ENCODE assay signal across 1 cellular context in genomic region chr16:25066747-25067631, GRCh38.
TF ChIP-seq lines count a peak whose summit lies in the region.

No MANE protein-coding gene starts in this region.

TF ChIP-seq in K562, 482 proteins besides CTCF, POLR2A, EP300 and RAD21 (continued from another document and continues in another):
- TF ChIP-seq ZBTB40 (IDR thresholded peaks at IDR 0.05), result peak; percentile 33; the same call in 1 of the 2 replicates
- no peak for TF ChIP-seq ZBTB40 (CRISPR knock-in tag; IDR thresholded peaks at IDR 0.05)
- peak; percentile 54; the same call in 1 of the 2 replicates for TF ChIP-seq PML (IDR thresholded peaks at IDR 0.05; ENCODE audit: low read length)
- TF ChIP-seq E2F6 (IDR thresholded peaks at IDR 0.05; ENCODE audit: borderline replicate concordance in 1 of 2, extremely low read depth in 1 of 2, insufficient read depth in 1 of 2, insufficient read length in 1 of 2, low read depth in 1 of 2, low read length in 1 of 2, poor library complexity in 1 of 2, severe bottlenecking in 1 of 2), result peak; percentile 24 to 64
- peak; percentile 88 for TF ChIP-seq ELF1 (tag; IDR thresholded peaks at IDR 0.05)
- peak; percentile 89 for TF ChIP-seq GABPA (tag; conservative IDR thresholded peaks at IDR 0.05; ENCODE audit: low read depth)
- peak; percentile 98 for TF ChIP-seq PHF8 (IDR thresholded peaks at IDR 0.05; ENCODE audit: borderline replicate concordance, low read length)
- TF ChIP-seq ERF (CRISPR knock-in tag; IDR thresholded peaks at IDR 0.05), result peak; percentile 70; the same call in 1 of the 2 replicates
- peak; percentile 65 for TF ChIP-seq TBP (optimal IDR thresholded peaks at IDR 0.05; ENCODE audit: low read depth, low read length)
- TF ChIP-seq CXXC5 (CRISPR knock-in tag; IDR thresholded peaks at IDR 0.05), result peak; percentile 69
- 0 out of 2 replicates have a peak, but pooled peaks have one; percentile 56 for TF ChIP-seq MTA3 (IDR thresholded peaks at IDR 0.05; ENCODE audit: borderline replicate concordance)
- no peak for TF ChIP-seq NR2C2 (CRISPR knock-in tag; IDR thresholded peaks at IDR 0.05)
- peak; percentile 77; the same call in 1 of the 2 replicates for TF ChIP-seq NR2C2 (tag; IDR thresholded peaks at IDR 0.05)
- peak; percentile 81; the same call in 1 of the 2 replicates for TF ChIP-seq GABPB1 (CRISPR knock-in tag; IDR thresholded peaks at IDR 0.05)
- TF ChIP-seq CREM (IDR thresholded peaks at IDR 0.05; ENCODE audit: low read depth), result peak; percentile 81
- TF ChIP-seq ZNF592 (IDR thresholded peaks at IDR 0.05), result 0 out of 2 replicates have a peak, but pooled peaks have one; percentile 38
- no peak for TF ChIP-seq NCOA2 (IDR thresholded peaks at IDR 0.05; ENCODE audit: partially characterized antibody in 2 of 2)
- 0 out of 2 replicates have a peak, but pooled peaks have one; percentile 11 for TF ChIP-seq ZEB2 (IDR thresholded peaks at IDR 0.05)
- TF ChIP-seq ARID4B (CRISPR knock-in tag; IDR thresholded peaks at IDR 0.05), result peak; percentile 77; the same call in 1 of the 2 replicates
- TF ChIP-seq CREB1 (IDR thresholded peaks at IDR 0.05), result peak; percentile 49; the same call in 1 of the 2 replicates
- peak; percentile 40; the same call in 1 of the 2 replicates for TF ChIP-seq CREB1 (CRISPR knock-in tag; IDR thresholded peaks at IDR 0.05)
- TF ChIP-seq YY1 (IDR thresholded peaks at IDR 0.05; ENCODE audit: borderline replicate concordance in 1 of 3, control insufficient read depth in 1 of 3, extremely low read depth in 1 of 3, insufficient read depth in 3 of 3, insufficient read length in 1 of 3, insufficient replicate concordance in 2 of 3, low read depth in 1 of 3, low read length in 2 of 3), result peak in 1 of 3 experiments; percentile 42
- TF ChIP-seq ZNF76 (CRISPR knock-in tag; IDR thresholded peaks at IDR 0.05; ENCODE audit: borderline replicate concordance), result no peak
- peak; percentile 41; the same call in 1 of the 2 replicates for TF ChIP-seq GTF2E2 (tag; IDR thresholded peaks at IDR 0.05)
- TF ChIP-seq ZNF12 (CRISPR knock-in tag; IDR thresholded peaks at IDR 0.05), result peak; percentile 66; the same call in 1 of the 2 replicates
- TF ChIP-seq L3MBTL2 (IDR thresholded peaks at IDR 0.05), result 0 out of 2 replicates have a peak, but pooled peaks have one; percentile 43
- TF ChIP-seq POLR2AphosphoS5 (IDR thresholded peaks at IDR 0.05; ENCODE audit: control insufficient read depth, insufficient read depth, low read depth, low read length), result peak; percentile 70
- peak in 1 of 2 experiments; percentile 7; a peak in 1 of 4 replicates for TF ChIP-seq SRF (CRISPR knock-in tag; IDR thresholded peaks at IDR 0.05)
- TF ChIP-seq TFAP4 (CRISPR knock-in tag; IDR thresholded peaks at IDR 0.05; ENCODE audit: borderline replicate concordance), result 0 out of 2 replicates have a peak, but pooled peaks have one; percentile 17
- peak; percentile 55; the same call in 1 of the 2 replicates for TF ChIP-seq EGR1 (conservative IDR thresholded peaks at IDR 0.05)
- TF ChIP-seq HMGN3 (IDR thresholded peaks at IDR 0.05; ENCODE audit: borderline replicate concordance, extremely low read depth, insufficient read length, low read depth, low read length), result peak; percentile 54
- TF ChIP-seq UBTF (IDR thresholded peaks at IDR 0.05; ENCODE audit: borderline replicate concordance in 1 of 2, low read depth in 2 of 2, low read length in 2 of 2), result peak in 1 of 2 experiments; percentile 51; a peak in 1 of 4 replicates
- no peak for TF ChIP-seq ARID2 (IDR thresholded peaks at IDR 0.05)
